In genomic region chr5:156128026-156128425, GRCh38 we compare ENCODE assay signal across 24 cellular contexts.
DNase-seq lines count a peak whose midpoint lies in the region; ATAC-seq, FAIRE-seq and TF ChIP-seq lines count a peak whose summit lies in the region.
"Had no signal": no experiment of that assay in that cellular context is flagged by ENCODE, and none has a peak within 500 bp of the region (broad histone marks: within the 10 kb centered on the region; RNA-seq: fewer than 3 reads in every experiment).

No MANE protein-coding gene starts in this region.

- DNase-seq in adipocyte (ENCODE audit: low read depth) (peak; percentile 6), nucleus accumbens (lab: John Stamatoyannopoulos, UW) (no peak), HepG2 (ENCODE audit: low spot score) (no peak)
- no peak for DNase-seq in activated T-cell treated with anti-CD3 and anti-CD28 coated beads, Interleukin-2, amount 50 U/mL, for 4 hours
- DNase-seq: activated CD4-positive, alpha-beta T cell treated with anti-CD3 and anti-CD28 coated beads for 4 hours; effector CD8-positive, alpha-beta T cell; erythroblast; foreskin keratinocyte; GOT3; left ventricle myocardium inferior; posterior cingulate gyrus; sigmoid colon; SJCRH30; stimulated activated CD4-positive, alpha-beta T cell treated with anti-CD3 and anti-CD28 coated beads, Interleukin-15, amount 100 ng/mL, for 24 hours had no signal

- POLR2A ChIA-PET in HepG2 (lab: Yijun Ruan, JAX), result no interaction called here

- H3K9me3 ChIP-seq in adipocyte (ENCODE audit: control insufficient read depth, low read length) (no peaks in the 10 kb centered on the region), HepG2 (ENCODE audit: low read length) (no peaks in the 10 kb centered on the region)
- H3K9me3 ChIP-seq: left ventricle myocardium inferior, sigmoid colon, SJCRH30 had no signal

- no peak for TF ChIP-seq CTCF in HepG2 (CRISPR knock-in tag; IDR thresholded peaks at IDR 0.05)

- no peak for FAIRE-seq in HepG2 (lab: Jason Lieb, UNC)
- FAIRE-seq: G401.6 had no signal

- in situ Hi-C loops in HepG2 (cut with HindIII; ENCODE audit: extremely low pct_ligation_motif_present, low pct_unique_long_range_greater_than_20kb), result no loop called here

- TF ChIP-seq RAD21 in HepG2 (CRISPR knock-in tag; IDR thresholded peaks at IDR 0.05), result no peak

- H3K27ac ChIP-seq in HepG2 (ENCODE audit: extremely low read length, insufficient read depth, low read length), result no peak overlapping the region
- H3K27ac ChIP-seq: foreskin keratinocyte, HL-60, left ventricle myocardium inferior, sigmoid colon, SJCRH30 had no signal

- no peak overlapping the region for H2AFZ ChIP-seq in HepG2 (ENCODE audit: low read length)

- H3K79me2 ChIP-seq in HepG2 (ENCODE audit: insufficient read depth, low read length), result no peaks in the 10 kb centered on the region

- no peak for TF ChIP-seq EP300 in HepG2 (IDR thresholded peaks at IDR 0.05; ENCODE audit: low read depth in 2 of 2, low read length in 2 of 2)
- no peak for TF ChIP-seq EP300 in HepG2 (CRISPR knock-in tag; IDR thresholded peaks at IDR 0.05; ENCODE audit: borderline replicate concordance)

- no peak overlapping the region for H3K4me3 Mint-ChIP-seq in activated T-cell treated with anti-CD3 and anti-CD28 coated beads, Interleukin-2, amount 50 U/mL, for 4 hours
- H3K4me3 Mint-ChIP-seq: brain; T-helper 1 cell treated with Interleukin-12 subunit alpha and Interleukin-12 subunit beta and Interleukin-4 antibody, amounts not matched to agents 30 μg/mL and 1 μg/mL, for 36 hours; type B pancreatic cell had no signal

- H4K20me1 ChIP-seq in HepG2 (ENCODE audit: insufficient read depth, low read length), result no peaks in the 10 kb centered on the region

- no peaks in the 10 kb centered on the region for H3K27me3 Mint-ChIP-seq in activated T-cell treated with anti-CD3 and anti-CD28 coated beads, Interleukin-2, amount 50 U/mL, for 4 hours (ENCODE audit: low read depth)
- H3K27me3 Mint-ChIP-seq: type B pancreatic cell had no signal

- H3K4me3 ChIP-seq in adipocyte (ENCODE audit: low read length) (no peak overlapping the region), HepG2 (replicated peaks in 1 of 3; ENCODE audit: insufficient read depth in 1 of 3, low read depth in 2 of 3, low read length in 3 of 3) (no peak overlapping the region)
- H3K4me3 ChIP-seq: left ventricle myocardium inferior, sigmoid colon, SJCRH30 had no signal

- CTCF ChIA-PET in HepG2 (lab: Yijun Ruan, JAX; ENCODE audit: low intra/inter-chr PET ratio, low total read pairs), result no interaction called here

- H3K9ac ChIP-seq in adipocyte (ENCODE audit: low read length) (no peak overlapping the region), HepG2 (ENCODE audit: insufficient read depth, low read depth, low read length) (no peak overlapping the region)

- 6% methylated on average over 2 of the region's 2 CpGs for WGBS in HepG2 (ENCODE audit: low lambda C conversion rate)

- H3K36me3 Mint-ChIP-seq in activated T-cell treated with anti-CD3 and anti-CD28 coated beads, Interleukin-2, amount 50 U/mL, for 4 hours (ENCODE audit: insufficient read depth), result no peaks in the 10 kb centered on the region
- H3K36me3 Mint-ChIP-seq: brain, type B pancreatic cell had no signal

- no peak for TF ChIP-seq POLR2A in HepG2 (IDR thresholded peaks at IDR 0.05; ENCODE audit: insufficient read depth in 1 of 2, low read depth in 2 of 2, low read length in 2 of 2)

- no peaks in the 10 kb centered on the region for H3K27me3 ChIP-seq in adipocyte (replicated peaks; ENCODE audit: control insufficient read depth, insufficient read depth, low read length)
- no peaks in the 10 kb centered on the region for H3K27me3 ChIP-seq in HepG2 (ENCODE audit: control insufficient read depth in 1 of 2, insufficient read depth in 2 of 2, low read length in 2 of 2)
- H3K27me3 ChIP-seq: foreskin keratinocyte, sigmoid colon, SJCRH30 had no signal

- no TSS peak for BruUV-seq in HepG2 (replicated peaks; lab: Mats Ljungman, UMichigan)

- H3K4me1 ChIP-seq in adipocyte (ENCODE audit: control insufficient read depth, insufficient read depth, low read length) (peaks cover 4% of the 10 kb centered on the region), HepG2 (ENCODE audit: insufficient read depth, low read length) (no peaks in the 10 kb centered on the region)
- H3K4me1 ChIP-seq: foreskin keratinocyte, sigmoid colon, SJCRH30 had no signal

- H3K4me2 ChIP-seq in HepG2 (ENCODE audit: low read depth, low read length), result no peak overlapping the region

- ATAC-seq in GM18519 (IDR thresholded peaks at IDR 0.05; ENCODE audit: low FRiP score, unreplicated experiment), result peak; percentile 96
- ATAC-seq in GM21360 (IDR thresholded peaks at IDR 0.05; ENCODE audit: unreplicated experiment), result peak; percentile 77
- peak; percentile 56 for ATAC-seq in HG03066 (IDR thresholded peaks at IDR 0.05; ENCODE audit: low read depth, unreplicated experiment)
- ATAC-seq in activated T-cell treated with anti-CD3 and anti-CD28 coated beads, Interleukin-2, amount 50 U/mL, for 4 hours, result no peak
- ATAC-seq in HG02623 (IDR thresholded peaks at IDR 0.05; ENCODE audit: unreplicated experiment), result no peak
- ATAC-seq in HepG2, result no peak
- ATAC-seq: foreskin keratinocyte, Panc1 had no signal

- H3K36me3 ChIP-seq in adipocyte (ENCODE audit: control insufficient read depth, insufficient read depth, low read length, severe bottlenecking) (no peaks in the 10 kb centered on the region), HepG2 (replicated peaks in 1 of 2; ENCODE audit: control insufficient read depth in 1 of 2, insufficient read depth in 2 of 2, low read length in 2 of 2) (no peaks in the 10 kb centered on the region)
- H3K36me3 ChIP-seq: left ventricle myocardium inferior, sigmoid colon, SJCRH30 had no signal

- intact Hi-C loops in HepG2 (cut with micrococcal nuclease; ENCODE audit: unreplicated experiment), result no loop called here

- no peaks in the 10 kb centered on the region for H3K4me1 Mint-ChIP-seq in activated T-cell treated with anti-CD3 and anti-CD28 coated beads, Interleukin-2, amount 50 U/mL, for 4 hours (ENCODE audit: low read depth)

- H3K9me3 Mint-ChIP-seq in activated T-cell treated with anti-CD3 and anti-CD28 coated beads, Interleukin-2, amount 50 U/mL, for 4 hours, result no peaks in the 10 kb centered on the region
- H3K9me3 Mint-ChIP-seq: brain; T-helper 1 cell treated with Interleukin-12 subunit alpha and Interleukin-12 subunit beta and Interleukin-4 antibody, amounts not matched to agents 30 μg/mL and 1 μg/mL, for 36 hours; type B pancreatic cell had no signal

TF ChIP-seq in HepG2, 621 proteins besides CTCF, POLR2A, EP300 and RAD21:
- TF ChIP-seq KDM6A (CRISPR knock-in tag; IDR thresholded peaks at IDR 0.05; ENCODE audit: low read depth) (no peak), NFKB2 (CRISPR knock-in tag; IDR thresholded peaks at IDR 0.05; ENCODE audit: borderline replicate concordance) (no peak), ZNF235 (CRISPR knock-in tag; IDR thresholded peaks at IDR 0.05; ENCODE audit: borderline replicate concordance) (no peak), ZNF703 (CRISPR knock-in tag; IDR thresholded peaks at IDR 0.05; ENCODE audit: borderline replicate concordance) (no peak), ZBTB2 (CRISPR knock-in tag; IDR thresholded peaks at IDR 0.05; ENCODE audit: low read depth) (no peak), ARNT (IDR thresholded peaks at IDR 0.05) (no peak), ELF3 (CRISPR knock-in tag; IDR thresholded peaks at IDR 0.05) (no peak), HNRNPLL (IDR thresholded peaks at IDR 0.05; ENCODE audit: low read depth, low read length, poor library complexity, severe bottlenecking) (no peak), ZNF256 (CRISPR knock-in tag; conservative IDR thresholded peaks at IDR 0.05) (no peak), ZNF713 (CRISPR knock-in tag; IDR thresholded peaks at IDR 0.05) (no peak), ZNF225 (CRISPR knock-in tag; IDR thresholded peaks at IDR 0.05) (no peak), ZNF878 (CRISPR knock-in tag; IDR thresholded peaks at IDR 0.05) (no peak), SP2 (CRISPR knock-in tag; IDR thresholded peaks at IDR 0.05) (no peak)
- TF ChIP-seq, protein P1, sequence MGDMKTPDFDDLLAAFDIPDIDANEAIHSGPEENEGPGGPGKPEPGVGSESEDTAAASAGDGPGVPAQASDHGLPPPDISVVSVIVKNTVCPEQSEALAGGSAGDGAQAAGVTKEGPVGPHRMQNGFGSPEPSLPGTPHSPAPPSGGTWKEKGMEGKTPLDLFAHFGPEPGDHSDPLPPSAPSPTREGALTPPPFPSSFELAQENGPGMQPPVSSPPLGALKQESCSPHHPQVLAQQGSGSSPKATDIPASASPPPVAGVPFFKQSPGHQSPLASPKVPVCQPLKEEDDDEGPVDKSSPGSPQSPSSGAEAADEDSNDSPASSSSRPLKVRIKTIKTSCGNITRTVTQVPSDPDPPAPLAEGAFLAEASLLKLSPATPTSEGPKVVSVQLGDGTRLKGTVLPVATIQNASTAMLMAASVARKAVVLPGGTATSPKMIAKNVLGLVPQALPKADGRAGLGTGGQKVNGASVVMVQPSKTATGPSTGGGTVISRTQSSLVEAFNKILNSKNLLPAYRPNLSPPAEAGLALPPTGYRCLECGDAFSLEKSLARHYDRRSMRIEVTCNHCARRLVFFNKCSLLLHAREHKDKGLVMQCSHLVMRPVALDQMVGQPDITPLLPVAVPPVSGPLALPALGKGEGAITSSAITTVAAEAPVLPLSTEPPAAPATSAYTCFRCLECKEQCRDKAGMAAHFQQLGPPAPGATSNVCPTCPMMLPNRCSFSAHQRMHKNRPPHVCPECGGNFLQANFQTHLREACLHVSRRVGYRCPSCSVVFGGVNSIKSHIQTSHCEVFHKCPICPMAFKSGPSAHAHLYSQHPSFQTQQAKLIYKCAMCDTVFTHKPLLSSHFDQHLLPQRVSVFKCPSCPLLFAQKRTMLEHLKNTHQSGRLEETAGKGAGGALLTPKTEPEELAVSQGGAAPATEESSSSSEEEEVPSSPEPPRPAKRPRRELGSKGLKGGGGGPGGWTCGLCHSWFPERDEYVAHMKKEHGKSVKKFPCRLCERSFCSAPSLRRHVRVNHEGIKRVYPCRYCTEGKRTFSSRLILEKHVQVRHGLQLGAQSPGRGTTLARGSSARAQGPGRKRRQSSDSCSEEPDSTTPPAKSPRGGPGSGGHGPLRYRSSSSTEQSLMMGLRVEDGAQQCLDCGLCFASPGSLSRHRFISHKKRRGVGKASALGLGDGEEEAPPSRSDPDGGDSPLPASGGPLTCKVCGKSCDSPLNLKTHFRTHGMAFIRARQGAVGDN (CRISPR knock-in tag; IDR thresholded peaks at IDR 0.05), result no peak

Comparison
In these comparisons a context has a peak if more than half of its experiments do, and no peak if none do; other contexts are left out.
1. ATAC-seq: peak in GM18519 (single experiment), GM21360 (single experiment) and HG03066 (single experiment); none in activated T-cell treated with anti-CD3 and anti-CD28 coated beads, Interleukin-2, amount 50 U/mL, for 4 hours (0 of 2), HG02623 (single experiment) and HepG2 (single experiment).